ENCODE assay signal across 1 cellular context in genomic region chr17:28645576-28645939, GRCh38.
TF ChIP-seq lines count a peak whose summit lies in the region.

No MANE protein-coding gene starts in this region.

TF ChIP-seq in GM12878, 131 proteins besides CTCF, POLR2A, EP300 and RAD21:
- TF ChIP-seq YY1 (IDR thresholded peaks at IDR 0.05; ENCODE audit: low read depth, low read length), result no peak
- TF ChIP-seq ZBTB4 (CRISPR knock-in tag; IDR thresholded peaks at IDR 0.05), result no peak
- TF ChIP-seq RB1 (IDR thresholded peaks at IDR 0.05; ENCODE audit: borderline replicate concordance), result no peak
- TF ChIP-seq E2F8 (IDR thresholded peaks at IDR 0.05; ENCODE audit: low read depth, partially characterized antibody), result no peak
- TF ChIP-seq MTA3 (IDR thresholded peaks at IDR 0.05; ENCODE audit: borderline replicate concordance, low read length), result peak; percentile 56; the same call in 1 of the 2 replicates
- TF ChIP-seq KLF5 (IDR thresholded peaks at IDR 0.05; ENCODE audit: partially characterized antibody), result peak; percentile 1
- peak; percentile 5 for TF ChIP-seq MEF2B (IDR thresholded peaks at IDR 0.05; ENCODE audit: partially characterized antibody, poor library complexity, severe bottlenecking)
- peak; percentile 51; the same call in 1 of the 2 replicates for TF ChIP-seq MLLT1 (IDR thresholded peaks at IDR 0.05)
- TF ChIP-seq PAX8 (IDR thresholded peaks at IDR 0.05), result 0 out of 2 replicates have a peak, but pooled peaks have one; percentile 21
- TF ChIP-seq CBFB (IDR thresholded peaks at IDR 0.05; ENCODE audit: low read depth), result no peak
